Comparison of ENCODE assay signal across 11 cellular contexts in genomic region chr20:5353624-5354496, GRCh38. TPM values are rescaled to one million over a fixed set of nuclear protein-coding genes. Genes with fewer than 3 reads are reported as not detected.
DNase-seq lines count a peak whose midpoint lies in the region; ATAC-seq, FAIRE-seq and TF ChIP-seq lines count a peak whose summit lies in the region.
"Had no signal": no experiment of that assay in that cellular context is flagged by ENCODE, and none has a peak within 500 bp of the region (broad histone marks: within the 10 kb centered on the region; RNA-seq: fewer than 3 reads in every experiment).

No MANE protein-coding gene starts in this region.

- H3K9ac ChIP-seq in PC-3 (ENCODE audit: low read length) (no peak overlapping the region), skeletal muscle satellite cell (ENCODE audit: low read depth, low read length) (peak overlapping the region; percentile 12)

- H2AFZ ChIP-seq in PC-3 (ENCODE audit: low read length), result no peak overlapping the region

- no peak for DNase-seq in activated CD4-positive, alpha-beta T cell treated with anti-CD3 and anti-CD28 coated beads for 36 hours
- no peak for DNase-seq in activated CD4-positive, alpha-beta T cell treated with anti-CD3 and anti-CD28 coated beads for 4 hours
- DNase-seq in PC-3 (peak; percentile 69), dermis microvascular lymphatic vessel endothelial cell (ENCODE audit: low read depth in 2 of 2) (peak; percentile 41 to 86), GM19239 (ENCODE audit: insufficient read length, low spot score) (no peak), gastrocnemius medialis (no peak)
- DNase-seq: hypothalamus, small intestine had no signal

- TF ChIP-seq CTCF in PC-3 (conservative IDR thresholded peaks at IDR 0.05; ENCODE audit: low read depth, low read length) (no peak), gastrocnemius medialis (IDR thresholded peaks at IDR 0.05 in 4 of 5, conservative IDR thresholded peaks at IDR 0.05 in 1 of 5) (no peak)

- H3F3A ChIP-seq in PC-3 (ENCODE audit: low read length, unreplicated experiment), result no peaks in the 10 kb centered on the region

- H3K27ac Mint-ChIP-seq in activated CD4-positive, alpha-beta T cell treated with anti-CD3 and anti-CD28 coated beads for 36 hours, result peak overlapping the region; percentile 52

- no peaks in the 10 kb centered on the region for H4K20me1 ChIP-seq in PC-3 (ENCODE audit: low read length)

- H3K36me3 ChIP-seq in PC-3 (ENCODE audit: low read depth, low read length), result no peaks in the 10 kb centered on the region
- H3K36me3 ChIP-seq in skeletal muscle satellite cell (ENCODE audit: insufficient read depth, low read length), result no peaks in the 10 kb centered on the region
- H3K36me3 ChIP-seq in gastrocnemius medialis, result no peaks in the 10 kb centered on the region

- H3K27me3 Mint-ChIP-seq in activated CD4-positive, alpha-beta T cell treated with anti-CD3 and anti-CD28 coated beads for 36 hours, result peaks cover 17% of the 10 kb centered on the region

- H3K4me3 ChIP-seq in PC-3 (ENCODE audit: low read length), result no peak overlapping the region
- H3K4me3 ChIP-seq in skeletal muscle satellite cell (ENCODE audit: low read length), result peak overlapping the region; percentile 33
- no peak overlapping the region for H3K4me3 ChIP-seq in gastrocnemius medialis

- no peaks in the 10 kb centered on the region for H3K36me3 Mint-ChIP-seq in activated CD4-positive, alpha-beta T cell treated with anti-CD3 and anti-CD28 coated beads for 36 hours (ENCODE audit: low read depth)

- POLR2A ChIA-PET in activated CD4-positive, alpha-beta T cell treated with anti-CD3 and anti-CD28 coated beads for 36 hours (lab: Charles Lee), result interaction anchor here (0.7 kb wide), 1 partner anchor 181 kb away, joined by 3 read pairs; no protein-coding TSS in a partner anchor
- POLR2A ChIA-PET in PC-3 (lab: Charles Lee; ENCODE audit: unreplicated experiment), result no interaction called here

- peaks cover 27% of the 10 kb centered on the region for H3K4me1 Mint-ChIP-seq in activated CD4-positive, alpha-beta T cell treated with anti-CD3 and anti-CD28 coated beads for 36 hours

- FAIRE-seq in GM19239 (lab: Jason Lieb, UNC), result no peak
- FAIRE-seq: A204.1, small intestine had no signal

- ATAC-seq in activated CD4-positive, alpha-beta T cell treated with anti-CD3 and anti-CD28 coated beads for 36 hours, result peak; percentile 88
- ATAC-seq in PC-3 (peak; percentile 74), HG03442 (IDR thresholded peaks at IDR 0.05; ENCODE audit: unreplicated experiment) (no peak), gastrocnemius medialis (no peak)

- peaks cover 52% of the 10 kb centered on the region for H3K27me3 ChIP-seq in PC-3 (ENCODE audit: low read length)
- H3K27me3 ChIP-seq in skeletal muscle satellite cell (ENCODE audit: control insufficient read depth, insufficient read depth, low read length), result no peaks in the 10 kb centered on the region
- no peaks in the 10 kb centered on the region for H3K27me3 ChIP-seq in gastrocnemius medialis

- CTCF ChIA-PET in activated CD4-positive, alpha-beta T cell treated with anti-CD3 and anti-CD28 coated beads for 36 hours (lab: Charles Lee), result no interaction called here
- CTCF ChIA-PET in PC-3 (lab: Charles Lee), result no interaction called here

- no peaks in the 10 kb centered on the region for H3K9me3 ChIP-seq in PC-3 (ENCODE audit: low read length)
- no peaks in the 10 kb centered on the region for H3K9me3 ChIP-seq in skeletal muscle satellite cell (replicated peaks; ENCODE audit: low read length)
- H3K9me3 ChIP-seq in gastrocnemius medialis, result no peaks in the 10 kb centered on the region

- BruUV-seq in PC-3 (replicated peaks; lab: Mats Ljungman, UMichigan), result no TSS peak

- H3K4me2 ChIP-seq in PC-3 (ENCODE audit: low read length) (no peak overlapping the region), skeletal muscle satellite cell (ENCODE audit: low read length) (peak overlapping the region; percentile 59)

- in situ Hi-C loops in gastrocnemius medialis (cut with MboI; ENCODE audit: low sequenced_read_pairs in 4 of 4), result no loop called here

- no peak for TF ChIP-seq POLR2A in gastrocnemius medialis (IDR thresholded peaks at IDR 0.05)

- H3K27ac ChIP-seq in PC-3 (ENCODE audit: low read length) (no peak overlapping the region), gastrocnemius medialis (no peak overlapping the region)

- H3K9me2 ChIP-seq in PC-3 (replicated peaks; ENCODE audit: low read length), result no peaks in the 10 kb centered on the region

- H3K4me3 Mint-ChIP-seq in activated CD4-positive, alpha-beta T cell treated with anti-CD3 and anti-CD28 coated beads for 36 hours, result no peak overlapping the region

- H3K4me1 ChIP-seq in PC-3 (ENCODE audit: insufficient read depth, low read length), result peaks cover 9% of the 10 kb centered on the region
- peaks cover 23% of the 10 kb centered on the region for H3K4me1 ChIP-seq in skeletal muscle satellite cell (ENCODE audit: control insufficient read depth, insufficient read depth, low read length)
- no peaks in the 10 kb centered on the region for H3K4me1 ChIP-seq in gastrocnemius medialis

- peaks cover 5% of the 10 kb centered on the region for H3K9me3 Mint-ChIP-seq in activated CD4-positive, alpha-beta T cell treated with anti-CD3 and anti-CD28 coated beads for 36 hours (ENCODE audit: low read depth)

- no peaks in the 10 kb centered on the region for H3K79me2 ChIP-seq in PC-3 (ENCODE audit: low read length)

- intact Hi-C loops in activated CD4-positive, alpha-beta T cell treated with anti-CD3 and anti-CD28 coated beads for 36 hours (cut with DNase I, micrococcal nuclease), result loop anchor here in 1 of 2 experiments (10.0 kb wide), 1 partner anchor 491 kb away; no protein-coding TSS in a partner anchor
- intact Hi-C loops in PC-3 (cut with micrococcal nuclease), result no loop called here
- intact Hi-C loops in gastrocnemius medialis (cut with DNase I; ENCODE audit: low total_unique reads), result no loop called here

RNA-seq across cellular contexts. Expression of gene PROKR2, which starts 37.1 kb away (rescaled TPM):
- not detected for total RNA-seq in activated CD4-positive, alpha-beta T cell treated with anti-CD3 and anti-CD28 coated beads for 36 hours
- total RNA-seq in PC-3 (2014; rRNA removed) (not detected in 2 replicates), dermis microvascular lymphatic vessel endothelial cell (not detected in 2 replicates), gastrocnemius medialis (not detected)
- total RNA-seq in skeletal muscle satellite cell (2012; rRNA removed), result not detected in 2 replicates

Comparison
In these comparisons a context has a peak if more than half of its experiments do, and no peak if none do; other contexts are left out.
1. ATAC-seq: peak in activated CD4-positive, alpha-beta T cell treated with anti-CD3 and anti-CD28 coated beads for 36 hours (single experiment) and PC-3 (single experiment); none in HG03442 (single experiment) and gastrocnemius medialis (0 of 2).
2. DNase-seq: peak in PC-3 (single experiment) and dermis microvascular lymphatic vessel endothelial cell (2 of 2); none in activated CD4-positive, alpha-beta T cell treated with anti-CD3 and anti-CD28 coated beads for 36 hours (single experiment), activated CD4-positive, alpha-beta T cell treated with anti-CD3 and anti-CD28 coated beads for 4 hours (0 of 2), GM19239 (single experiment) and gastrocnemius medialis (0 of 2).